ENCODE assay signal across 15 cellular contexts in the genomic region with DNA sequence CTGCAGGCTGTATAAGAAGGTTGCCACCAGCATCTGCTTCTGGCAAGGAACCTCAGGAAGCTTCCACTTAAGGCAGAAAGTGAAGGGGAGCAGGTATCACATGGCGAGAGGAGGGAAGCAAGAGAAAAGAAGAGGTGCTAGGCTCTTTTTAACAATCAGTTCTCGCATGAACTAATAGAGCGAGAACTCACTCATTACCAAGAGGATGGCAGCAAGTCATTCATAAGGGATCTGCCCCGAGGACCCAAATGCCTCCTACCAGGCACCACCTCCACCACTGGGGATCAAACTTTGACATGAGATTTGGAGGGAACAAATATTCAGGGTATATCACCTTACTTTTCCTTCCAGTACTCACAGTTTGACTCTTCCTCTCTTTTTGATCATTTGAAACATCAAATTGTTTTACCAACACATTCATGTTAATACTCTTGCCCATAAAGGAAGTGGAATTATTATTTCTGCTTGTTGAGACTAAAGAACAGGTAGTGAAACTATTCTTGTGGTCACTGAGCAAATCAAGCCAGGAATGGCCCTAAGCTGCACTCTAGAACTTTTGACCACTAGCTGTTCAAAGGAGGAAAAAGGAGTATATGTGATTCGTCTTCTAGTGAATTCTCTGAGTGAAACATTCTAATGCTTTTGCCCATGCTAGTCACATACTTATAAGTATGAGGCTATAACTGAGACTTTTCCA. TPM values are rescaled to one million over a fixed set of nuclear protein-coding genes. Genes with fewer than 3 reads are reported as not detected.
DNase-seq lines count a peak whose midpoint lies in the region; ATAC-seq, FAIRE-seq and TF ChIP-seq lines count a peak whose summit lies in the region.
"Had no signal": no experiment of that assay in that cellular context is flagged by ENCODE, and none has a peak within 500 bp of the region (broad histone marks: within the 10 kb centered on the region; RNA-seq: fewer than 3 reads in every experiment).

No MANE protein-coding gene starts in this region.

- no peaks in the 10 kb centered on the region for H3K79me2 ChIP-seq in Karpas-422 (ENCODE audit: low read length)
- H3K79me2 ChIP-seq in PC-9 (ENCODE audit: low read depth), result no peaks in the 10 kb centered on the region

- DNase-seq in Karpas-422, result peak; percentile 42
- no peak for DNase-seq in PC-9
- DNase-seq in mesenteric fat pad (ENCODE audit: low spot score), result no peak
- no peak for DNase-seq in foreskin melanocyte
- no peak for DNase-seq in frontal cortex (ENCODE audit: low spot score in 2 of 2)
- DNase-seq: activated T-cell treated with anti-CD3 and anti-CD28 coated beads, Interleukin-2, amount 50 U/mL, for 4 hours; brain microvascular endothelial cell; GOT3; substantia nigra had no signal

- no peaks in the 10 kb centered on the region for H3K36me3 ChIP-seq in BLaER1
- H3K36me3 ChIP-seq in Karpas-422 (ENCODE audit: insufficient read depth, low read length), result no peaks in the 10 kb centered on the region
- no peaks in the 10 kb centered on the region for H3K36me3 ChIP-seq in PC-9 (ENCODE audit: low read depth)
- H3K36me3 ChIP-seq: brain microvascular endothelial cell, esophagus muscularis mucosa had no signal

- no peak overlapping the region for H3K9ac ChIP-seq in BLaER1
- H3K9ac ChIP-seq in Karpas-422 (ENCODE audit: low read length), result no peak overlapping the region

- ATAC-seq in GM19372 (IDR thresholded peaks at IDR 0.05; ENCODE audit: low read depth, unreplicated experiment) (peak; percentile 89), HG02870 (IDR thresholded peaks at IDR 0.05; ENCODE audit: unreplicated experiment) (peak; percentile 96)
- ATAC-seq: activated T-cell treated with anti-CD3 and anti-CD28 coated beads, Interleukin-2, amount 50 U/mL, for 4 hours had no signal

- FAIRE-seq in frontal cortex (lab: Jason Lieb, UNC), result no peak
- FAIRE-seq: A204.1, TTC549 had no signal

- H3K4me3 ChIP-seq in BLaER1 (no peak overlapping the region), Karpas-422 (ENCODE audit: low read length) (no peak overlapping the region), PC-9 (no peak overlapping the region)
- H3K4me3 ChIP-seq: esophagus muscularis mucosa had no signal

- H3K27ac ChIP-seq in BLaER1, result no peak overlapping the region
- no peak overlapping the region for H3K27ac ChIP-seq in Karpas-422 (ENCODE audit: low read length)
- no peak overlapping the region for H3K27ac ChIP-seq in PC-9
- H3K27ac ChIP-seq: brain microvascular endothelial cell, esophagus muscularis mucosa had no signal

- H3K27me3 ChIP-seq in BLaER1 (no peaks in the 10 kb centered on the region), Karpas-422 (ENCODE audit: low read length) (no peaks in the 10 kb centered on the region), PC-9 (ENCODE audit: insufficient read depth, low read depth) (no peaks in the 10 kb centered on the region)
- H3K27me3 ChIP-seq: brain microvascular endothelial cell, esophagus muscularis mucosa had no signal

- BruUV-seq in PC-9 (replicated peaks; lab: Mats Ljungman, UMichigan), result no TSS peak

- peaks cover 7% of the 10 kb centered on the region; the same call in 1 of the 2 replicates for H3K4me1 ChIP-seq in BLaER1
- H3K4me1 ChIP-seq in Karpas-422 (ENCODE audit: low read length), result peaks cover 5% of the 10 kb centered on the region
- H3K4me1 ChIP-seq in PC-9 (replicated peaks; ENCODE audit: insufficient read depth), result no peaks in the 10 kb centered on the region
- H3K4me1 ChIP-seq: esophagus muscularis mucosa had no signal

- POLR2A ChIA-PET in PC-9 (lab: Charles Lee; ENCODE audit: unreplicated experiment), result no interaction called here

- H3K4me2 ChIP-seq in BLaER1, result peak overlapping the region; percentile 21; the same call in 1 of the 2 replicates
- no peak overlapping the region for H3K4me2 ChIP-seq in Karpas-422 (ENCODE audit: low read depth, low read length, poor library complexity, severe bottlenecking)
- no peak overlapping the region for H3K4me2 ChIP-seq in PC-9

- CTCF ChIA-PET in PC-9 (lab: Charles Lee), result no interaction called here

- H3F3A ChIP-seq in PC-9 (ENCODE audit: insufficient read depth, low read depth), result no peaks in the 10 kb centered on the region

- no peak for TF ChIP-seq CTCF in PC-9 (conservative IDR thresholded peaks at IDR 0.05)

- no peak overlapping the region for H2AFZ ChIP-seq in Karpas-422 (ENCODE audit: low read length)
- no peak overlapping the region for H2AFZ ChIP-seq in PC-9

- intact Hi-C loops in PC-9 (cut with micrococcal nuclease; ENCODE audit: unreplicated experiment), result no loop called here

- H3K9me3 ChIP-seq in BLaER1, result no peaks in the 10 kb centered on the region
- no peaks in the 10 kb centered on the region for H3K9me3 ChIP-seq in Karpas-422 (ENCODE audit: low read length)
- H3K9me3 ChIP-seq in PC-9 (ENCODE audit: insufficient read depth, low read depth), result no peaks in the 10 kb centered on the region
- H3K9me3 ChIP-seq: esophagus muscularis mucosa had no signal

- H3K9me2 ChIP-seq in Karpas-422 (replicated peaks; ENCODE audit: insufficient read depth, low read length) (no peaks in the 10 kb centered on the region), PC-9 (ENCODE audit: insufficient read depth) (no peaks in the 10 kb centered on the region)

- H4K20me1 ChIP-seq in BLaER1 (no peaks in the 10 kb centered on the region), Karpas-422 (ENCODE audit: insufficient read depth, low read depth, low read length) (no peaks in the 10 kb centered on the region), PC-9 (ENCODE audit: insufficient read depth) (no peaks in the 10 kb centered on the region)

RNA-seq across cellular contexts. Expression of gene LACC1, which starts 45.0 kb away (rescaled TPM):
- total RNA-seq in Karpas-422 (2014; rRNA removed; shearing (Covaris generic); ENCODE audit: low replicate concordance), result 0.34 and 0.69 TPM in 2 replicates
- 2.4 and 3.0 TPM in 2 replicates for total RNA-seq in PC-9 (2021)
- total RNA-seq in mesenteric fat pad, result 13.6 TPM
- total RNA-seq in frontal cortex, result 9.4 TPM

RNA-seq across cellular contexts. Expression of gene CCDC122, which starts 45.2 kb away (rescaled TPM):
- 0.14 and 1.6 TPM in 2 replicates for total RNA-seq in Karpas-422 (2014; rRNA removed; shearing (Covaris generic); ENCODE audit: low replicate concordance)
- total RNA-seq in PC-9 (2021), result 7.4 and 7.9 TPM in 2 replicates
- 2.4 TPM for total RNA-seq in mesenteric fat pad
- total RNA-seq in frontal cortex, result 10.2 TPM
